ENCODE assay signal across 8 cellular contexts in the genomic region with DNA sequence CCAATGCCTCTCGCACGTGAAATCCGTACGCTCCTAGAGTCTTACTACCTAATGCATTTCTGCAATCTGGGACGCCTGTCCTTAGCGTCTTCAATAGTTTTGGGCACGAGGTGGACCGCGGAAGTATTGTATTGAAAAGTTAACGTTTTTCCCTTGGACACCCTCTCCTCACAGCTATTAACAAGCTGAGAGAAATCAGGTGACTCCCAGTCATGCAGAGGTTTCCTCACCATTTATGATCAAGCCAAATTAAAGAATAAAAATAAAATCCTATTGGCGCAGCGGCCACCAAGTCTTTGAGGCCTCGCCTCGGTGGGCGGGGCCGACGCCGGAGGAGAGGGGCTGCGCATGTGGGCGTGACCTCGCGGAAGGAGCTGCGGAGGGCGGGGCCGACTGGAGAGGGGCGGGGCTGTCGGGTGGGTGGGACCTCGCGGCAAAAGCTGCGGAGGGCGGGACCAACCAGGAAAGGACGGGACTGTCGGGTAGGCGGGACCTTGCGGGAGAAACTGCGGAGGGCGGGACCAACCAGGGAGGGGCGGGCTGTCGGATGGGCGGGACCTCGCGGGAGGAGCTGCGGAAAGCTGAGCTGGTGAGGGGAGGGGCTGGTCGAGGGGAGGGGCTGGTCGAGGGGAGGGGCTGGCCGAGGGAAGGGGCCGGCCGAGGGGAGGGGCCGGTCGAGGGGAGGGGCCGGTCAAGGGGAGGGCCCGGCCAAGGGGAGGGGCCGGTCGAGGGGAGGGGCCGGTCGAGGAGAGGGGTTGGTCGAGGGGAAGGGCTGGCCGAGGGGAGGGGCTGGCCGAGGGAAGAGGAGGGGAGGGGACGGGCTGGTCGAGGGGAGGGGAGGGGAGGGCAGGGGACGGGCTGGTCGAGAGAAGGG. TPM values are rescaled to one million over a fixed set of nuclear protein-coding genes. Genes with fewer than 3 reads are reported as not detected.
DNase-seq lines count a peak whose midpoint lies in the region; ATAC-seq and TF ChIP-seq lines count a peak whose summit lies in the region.

No MANE protein-coding gene starts in this region.

- no peaks in the 10 kb centered on the region; the same call in 1 of the 2 replicates for H3F3A ChIP-seq in OCI-LY1 (ENCODE audit: insufficient read depth, low read length)

- H3K4me1 Mint-ChIP-seq in CD4-positive, alpha-beta memory T cell, result peaks cover 29 to 45% (median 38%) of the 10 kb centered on the region in 4 donors
- H3K4me1 Mint-ChIP-seq in endothelial cell (ENCODE audit: unreplicated experiment) (peaks cover 9% of the 10 kb centered on the region), mesothelial cell of epicardium (peaks cover 16% of the 10 kb centered on the region)

- peak overlapping the region; percentile 55 for H3K4me2 ChIP-seq in IMR-90 (ENCODE audit: low read depth, low read length)
- peak overlapping the region; percentile 45; the same call in 1 of the 2 replicates for H3K4me2 ChIP-seq in OCI-LY1 (ENCODE audit: low read length)

- H3K4ac ChIP-seq in IMR-90 (ENCODE audit: low read depth, low read length), result no peak overlapping the region

- H3K56ac ChIP-seq in IMR-90 (ENCODE audit: extremely low read depth, insufficient read depth, low read length), result no peak overlapping the region

- H3K23ac ChIP-seq in IMR-90 (ENCODE audit: low read depth, low read length), result 0 out of 2 replicates have a peak overlapping the region, but pooled peaks have one; percentile 60

- H3K36me3 ChIP-seq in CD4-positive, alpha-beta memory T cell (ENCODE audit: insufficient read depth, low read length), result peaks cover 5% of the 10 kb centered on the region
- peaks cover 4% of the 10 kb centered on the region; the same call in 1 of the 2 replicates for H3K36me3 ChIP-seq in IMR-90 (ENCODE audit: control insufficient read depth, insufficient read depth, low read length)
- H3K36me3 ChIP-seq in OCI-LY1 (ENCODE audit: insufficient read depth, low read length), result peaks cover 15% of the 10 kb centered on the region; the same call in 1 of the 2 replicates

- intact Hi-C loops in CD4-positive, alpha-beta memory T cell (cut with micrococcal nuclease), result loop anchor here (1.0 to 5.0 kb wide), 10 partner anchors 29 to 545 kb away; a partner anchor contains a TSS
- intact Hi-C loops in IMR-90 (cut with micrococcal nuclease), result no loop called here

- peaks cover 4% of the 10 kb centered on the region for H4K20me1 ChIP-seq in IMR-90 (ENCODE audit: insufficient read depth, low read length)
- no peaks in the 10 kb centered on the region for H4K20me1 ChIP-seq in OCI-LY1 (ENCODE audit: insufficient read depth, low read length)

- H2AK9ac ChIP-seq in IMR-90 (replicated peaks; ENCODE audit: low read depth, low read length, poor library complexity), result no peak overlapping the region

- peak overlapping the region; percentile 71 to 84 (median 78) for H3K4me3 Mint-ChIP-seq in CD4-positive, alpha-beta memory T cell
- H3K4me3 Mint-ChIP-seq in endothelial cell (ENCODE audit: unreplicated experiment) (peak overlapping the region; percentile 51), mesothelial cell of epicardium (peak overlapping the region; percentile 51)

- H3K4me1 ChIP-seq in CD4-positive, alpha-beta memory T cell (ENCODE audit: insufficient read depth, low read length), result peaks cover 40% of the 10 kb centered on the region
- H3K4me1 ChIP-seq in IMR-90 (ENCODE audit: control insufficient read depth, insufficient read depth, low read length) (no peaks in the 10 kb centered on the region), OCI-LY1 (ENCODE audit: insufficient read depth, low read length, severe bottlenecking) (peaks cover 23% of the 10 kb centered on the region)

- no peak overlapping the region for H3K18ac ChIP-seq in IMR-90 (ENCODE audit: low read depth, low read length)

- no peak overlapping the region for H4K5ac ChIP-seq in IMR-90 (ENCODE audit: low read depth, low read length)

- no peak overlapping the region for H2BK120ac ChIP-seq in IMR-90 (ENCODE audit: low read depth, low read length)

- no peak overlapping the region for H4K91ac ChIP-seq in IMR-90 (ENCODE audit: insufficient read depth, low read depth, low read length)

- H3K79me2 ChIP-seq in OCI-LY1 (ENCODE audit: insufficient read depth, low read length), result no peaks in the 10 kb centered on the region

- H3K4me3 ChIP-seq in CD4-positive, alpha-beta memory T cell (ENCODE audit: low read length in 2 of 2), result peak overlapping the region in 1 of 2 donors; percentile 94
- H3K4me3 ChIP-seq in IMR-90 (ENCODE audit: insufficient read depth, low read depth, low read length) (peak overlapping the region; percentile 23; the same call in 1 of the 2 replicates), OCI-LY1 (ENCODE audit: low read depth, low read length, poor library complexity, severe bottlenecking) (peak overlapping the region; percentile 100)

- peak overlapping the region; percentile 88 for H2AFZ ChIP-seq in IMR-90 (replicated peaks; ENCODE audit: low read length, poor library complexity)
- no peak overlapping the region for H2AFZ ChIP-seq in OCI-LY1 (ENCODE audit: low read length)

- no peaks in the 10 kb centered on the region for H3K9me3 ChIP-seq in CD4-positive, alpha-beta memory T cell (ENCODE audit: control insufficient read depth in 1 of 2, low read length in 2 of 2)
- H3K9me3 ChIP-seq in IMR-90 (ENCODE audit: control insufficient read depth, insufficient read depth, low read length), result no peaks in the 10 kb centered on the region; the same call in 1 of the 2 replicates
- no peaks in the 10 kb centered on the region for H3K9me3 ChIP-seq in OCI-LY1 (ENCODE audit: low read length)

- CTCF ChIA-PET in CD4-positive, alpha-beta memory T cell (lab: Charles Lee; ENCODE audit: partially characterized antibody), result interaction anchor here (1.2 to 2.0 kb wide), 9 partner anchors 9 to 84 kb away, joined by 3 to 22 read pairs (median 4); no protein-coding TSS in a partner anchor
- CTCF ChIA-PET in IMR-90 (lab: Yijun Ruan, JAX), result interaction anchor here (0.8 kb wide), 1 partner anchor 11 kb away, joined by 4 read pairs; no protein-coding TSS in a partner anchor

- peaks cover 4% of the 10 kb centered on the region; the same call in 1 of the 2 replicates for H3K9me1 ChIP-seq in IMR-90 (ENCODE audit: insufficient read depth, low read length)

- no TSS peak for BruUV-seq in IMR-90 (replicated peaks; lab: Mats Ljungman, UMichigan)

- H2AK5ac ChIP-seq in IMR-90 (ENCODE audit: low read depth, low read length), result no peak overlapping the region

- no peak overlapping the region for H3K27ac ChIP-seq in CD4-positive, alpha-beta memory T cell (ENCODE audit: low read depth, low read length)
- H3K27ac ChIP-seq in IMR-90 (ENCODE audit: insufficient read depth, low read length) (no peak overlapping the region), OCI-LY1 (ENCODE audit: low read depth, low read length, poor library complexity, severe bottlenecking) (no peak overlapping the region)

- H3K9ac ChIP-seq in IMR-90 (ENCODE audit: low read depth, low read length) (no peak overlapping the region), OCI-LY1 (ENCODE audit: low read length) (no peak overlapping the region)

- H3K14ac ChIP-seq in IMR-90 (replicated peaks; ENCODE audit: low read depth, low read length), result no peak overlapping the region

- peak overlapping the region in 1 of 2 experiments; percentile 48; a peak in 1 of 4 replicates for H4K8ac ChIP-seq in IMR-90 (ENCODE audit: low read depth in 2 of 2, low read length in 2 of 2)

- POLR2A ChIA-PET in CD4-positive, alpha-beta memory T cell (lab: Charles Lee; ENCODE audit: partially characterized antibody), result interaction anchor here (0.7 to 6.2 kb wide), 21 partner anchors 10 to 1692 kb away, joined by 3 to 76 read pairs (median 8); no protein-coding TSS in a partner anchor
- POLR2A ChIA-PET in IMR-90 (lab: Charles Lee; ENCODE audit: unreplicated experiment), result interaction anchor here (1.2 kb wide), 1 partner anchor 188 kb away, joined by 3 read pairs; no protein-coding TSS in a partner anchor

- WGBS in IMR-90 (ENCODE audit: extremely low coverage in 2 of 2, insufficient read length in 1 of 2), 2 experiments, result 0% methylated on average over 7 of the region's 63 CpGs; no CpG with 5 or more reads in 1 of the 2 experiments

- peaks cover 3 to 8% of the 10 kb centered on the region in 2 experiments; a peak in 1 of 4 replicates for H3K79me1 ChIP-seq in IMR-90 (ENCODE audit: low read depth in 1 of 2, low read length in 2 of 2)

- dilution Hi-C loops in IMR-90 (cut with HindIII; ENCODE audit: low sequenced_read_pairs, unreplicated experiment), result no loop called here

- no peak overlapping the region for H2BK20ac ChIP-seq in IMR-90 (ENCODE audit: low read depth, low read length)

- H3K27me3 Mint-ChIP-seq in CD4-positive, alpha-beta memory T cell, result peaks cover 0 to 4% of the 10 kb centered on the region in 2 donors
- peaks cover 10% of the 10 kb centered on the region for H3K27me3 Mint-ChIP-seq in endothelial cell (ENCODE audit: unreplicated experiment)
- peaks cover 31% of the 10 kb centered on the region for H3K27me3 Mint-ChIP-seq in mesothelial cell of epicardium (ENCODE audit: low read depth)

- peaks cover 0 to 4% (median 0%) of the 10 kb centered on the region in 8 donors for H3K9me3 Mint-ChIP-seq in CD4-positive, alpha-beta memory T cell
- H3K9me3 Mint-ChIP-seq in endothelial cell (ENCODE audit: unreplicated experiment) (no peaks in the 10 kb centered on the region), mesothelial cell of epicardium (no peaks in the 10 kb centered on the region)

- no peak for TF ChIP-seq POLR2A in IMR-90 (IDR thresholded peaks at IDR 0.05; ENCODE audit: low read depth, low read length)

- DNase-seq in CD4-positive, alpha-beta memory T cell, result peak; percentile 91 to 97 (median 94)
- peak; percentile 98 for DNase-seq in IMR-90
- DNase-seq in activated T-cell treated with anti-CD3 and anti-CD28 coated beads for 1 hour (ENCODE audit: low read depth), result peak; percentile 95
- DNase-seq in endothelial cell (ENCODE audit: low spot score), result peak; percentile 96
- DNase-seq in mesothelial cell of epicardium (ENCODE audit: low spot score in 2 of 2, unreplicated experiment in 2 of 2), result peak; percentile 95 to 99
- peak; percentile 95 for DNase-seq in stimulated activated CD8-positive, alpha-beta memory T cell treated with anti-CD3 and anti-CD28 coated beads, Interleukin-12 subunit alpha, Interleukin-12 subunit beta, amount 100 ng/mL, for 4 hours (ENCODE audit: low read depth)

- no peak overlapping the region for H2BK5ac ChIP-seq in IMR-90 (ENCODE audit: low read depth, low read length, poor library complexity, severe bottlenecking)

- H3K27me3 ChIP-seq in CD4-positive, alpha-beta memory T cell (ENCODE audit: insufficient read depth, low read length), result no peaks in the 10 kb centered on the region
- H3K27me3 ChIP-seq in IMR-90 (ENCODE audit: control insufficient read depth, insufficient read depth, low read length) (peaks cover 22% of the 10 kb centered on the region), OCI-LY1 (ENCODE audit: insufficient read depth, low read length) (no peaks in the 10 kb centered on the region)

- H2BK15ac ChIP-seq in IMR-90 (ENCODE audit: low read depth, low read length), result no peak overlapping the region

- peak; percentile 67 for ATAC-seq in GM21515 (IDR thresholded peaks at IDR 0.05; ENCODE audit: unreplicated experiment)
- ATAC-seq in IMR-90 (ENCODE audit: low read depth), result peak; percentile 86

- peak overlapping the region; percentile 77 to 95 (median 92) for H3K27ac Mint-ChIP-seq in CD4-positive, alpha-beta memory T cell
- H3K27ac Mint-ChIP-seq in endothelial cell (ENCODE audit: unreplicated experiment), result no peak overlapping the region
- H3K27ac Mint-ChIP-seq in mesothelial cell of epicardium, result peak overlapping the region; percentile 68

- in situ Hi-C loops in IMR-90 (cut with MboI; ENCODE audit: low sequenced_read_pairs), result loop anchor here (25.0 kb wide), 1 partner anchor 552 kb away; a partner anchor contains a TSS

- no peak for TF ChIP-seq RAD21 in IMR-90 (IDR thresholded peaks at IDR 0.05; ENCODE audit: low read length)

- TF ChIP-seq CTCF in IMR-90 (conservative IDR thresholded peaks at IDR 0.05; ENCODE audit: low read depth, low read length), result no peak
- TF ChIP-seq CTCF in OCI-LY1 (IDR thresholded peaks at IDR 0.05; ENCODE audit: low read length), result no peak
- TF ChIP-seq CTCF in endothelial cell (IDR thresholded peaks at IDR 0.05; ENCODE audit: unreplicated experiment), result no peak
- no peak for TF ChIP-seq CTCF in mesothelial cell of epicardium (IDR thresholded peaks at IDR 0.05; ENCODE audit: unreplicated experiment)

- no peaks in the 10 kb centered on the region for H3K9me2 ChIP-seq in OCI-LY1 (ENCODE audit: low read depth, low read length)

- peaks cover 0 to 28% of the 10 kb centered on the region in 2 donors for H3K36me3 Mint-ChIP-seq in CD4-positive, alpha-beta memory T cell
- H3K36me3 Mint-ChIP-seq in endothelial cell (ENCODE audit: low read depth, unreplicated experiment) (peaks cover 15% of the 10 kb centered on the region), mesothelial cell of epicardium (peaks cover 16% of the 10 kb centered on the region)

RNA-seq across cellular contexts. Expression of a gene that starts 1.1 kb away (rescaled TPM):
- total RNA-seq in CD4-positive, alpha-beta memory T cell, result 100 to 1,000 TPM; 584 to 620 TPM
- polyA plus RNA-seq in CD4-positive, alpha-beta memory T cell, result 100 to 1,000 TPM; 273 to 278 TPM
- total RNA-seq in IMR-90 (2012; rRNA removed) (78.7 and 107 TPM in 2 replicates), endothelial cell (ENCODE audit: unreplicated experiment) (71.5 TPM), mesothelial cell of epicardium (115 to 126 TPM (median 125 TPM) in 3 replicates)
- polyA plus RNA-seq in IMR-90 (2012; rRNA removed), result 56.7 and 65.9 TPM in 2 replicates
- polyA plus RNA-seq in IMR-90 (2012; cell fraction: cytosol; rRNA removed), result 15.8 and 38.8 TPM in 2 replicates
- 29.0 and 68.7 TPM in 2 replicates for polyA plus RNA-seq in IMR-90 (2012; cell fraction: nucleus; rRNA removed; ENCODE audit: low replicate concordance)
